Comparison of ENCODE assay signal across 2 cellular contexts in the genomic region with DNA sequence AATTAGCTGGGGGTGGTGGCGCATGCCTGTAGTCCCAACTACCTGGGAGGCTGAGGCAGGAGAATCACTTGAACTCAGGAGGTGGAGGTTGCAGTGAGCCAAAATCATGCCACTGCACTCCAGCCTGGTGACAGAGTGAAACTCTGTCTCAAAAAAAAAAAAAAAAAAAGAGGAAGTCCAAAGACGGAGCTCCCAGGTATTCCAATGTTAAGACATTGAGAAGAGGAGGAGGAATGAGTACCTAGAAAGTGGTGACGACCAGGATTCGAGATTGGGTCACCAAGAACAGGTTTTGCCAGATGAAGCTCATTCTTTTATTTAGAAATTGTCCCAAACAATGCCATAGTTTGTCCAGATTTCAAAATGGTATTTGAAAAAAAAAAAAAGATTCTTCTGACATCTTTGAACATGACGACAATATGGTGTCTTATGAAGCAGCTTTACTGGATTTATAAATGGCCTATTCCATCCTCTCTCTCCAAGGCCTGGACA. TPM values are rescaled to one million over a fixed set of nuclear protein-coding genes. Genes with fewer than 3 reads are reported as not detected.
"Had no signal": no experiment of that assay in that cellular context is flagged by ENCODE, and none has a peak within 500 bp of the region (broad histone marks: within the 10 kb centered on the region; RNA-seq: fewer than 3 reads in every experiment).

No MANE protein-coding gene starts in this region.

RNA-seq across cellular contexts. Expression of a gene that starts 33.0 kb away (rescaled TPM):
- total RNA-seq: GM23248, HFFc6 had no signal
- polyA plus RNA-seq: GM23248 had no signal
